ENCODE assay signal across 8 cellular contexts in genomic region chr22:19880786-19881569, GRCh38. TPM values are rescaled to one million over a fixed set of nuclear protein-coding genes. Genes with fewer than 3 reads are reported as not detected.
DNase-seq lines count a peak whose midpoint lies in the region; ATAC-seq and TF ChIP-seq lines count a peak whose summit lies in the region.

No MANE protein-coding gene starts in this region.

- H3K36me3 Mint-ChIP-seq in progenitor cell of endocrine pancreas (ENCODE audit: insufficient read depth) = no peaks in the 10 kb centered on the region

- H3K27me3 Mint-ChIP-seq in progenitor cell of endocrine pancreas = peaks cover 23% of the 10 kb centered on the region

- peaks cover 14% of the 10 kb centered on the region for H3K4me1 Mint-ChIP-seq in progenitor cell of endocrine pancreas (ENCODE audit: low read depth)

- peak overlapping the region; percentile 60 for H3K27ac Mint-ChIP-seq in progenitor cell of endocrine pancreas

- no peak for TF ChIP-seq CTCF in progenitor cell of endocrine pancreas (IDR thresholded peaks at IDR 0.05; ENCODE audit: unreplicated experiment)

- peak; percentile 94 for DNase-seq in GM04504 (ENCODE audit: low read depth)
- DNase-seq in Right ventricle myocardium inferior (ENCODE audit: missing footprints) = peak; percentile 67
- peak; percentile 35 for DNase-seq in progenitor cell of endocrine pancreas (ENCODE audit: low spot score, unreplicated experiment)
- DNase-seq in NOMO-1 treated with dmso at 0.1 percent for 144 hours (lab: John Stamatoyannopoulos, UW; ENCODE audit: unreplicated experiment) = no peak
- no peak for DNase-seq in activated gamma-delta T cell (lab: John Stamatoyannopoulos, UW)
- no peak for DNase-seq in stimulated activated naive CD8-positive, alpha-beta T cell treated with anti-CD3 and anti-CD28 coated beads, Interleukin-15, Interleukin-2, amounts not matched to agents 100 U/mL and 50 U/mL, for 24 hours

- intact Hi-C loops in Right ventricle myocardium inferior (cut with DNase I) = loop anchor here (2.0 kb wide), 1 partner anchor 26 kb away; the partner anchor contains the start of genes GNB1L and RTL10

- H3K9me3 Mint-ChIP-seq in progenitor cell of endocrine pancreas (ENCODE audit: low read depth) = no peaks in the 10 kb centered on the region

- H3K4me3 Mint-ChIP-seq in progenitor cell of endocrine pancreas (ENCODE audit: low read depth) = no peak overlapping the region

- peak; percentile 92 for ATAC-seq in SK-N-SH treated with all-trans-retinoic acid at 6 μM for 48 hours
- ATAC-seq in Right ventricle myocardium inferior = no peak
- no peak for ATAC-seq in HG02763 (IDR thresholded peaks at IDR 0.05; ENCODE audit: unreplicated experiment)
- ATAC-seq in stimulated activated naive CD8-positive, alpha-beta T cell treated with anti-CD3 and anti-CD28 coated beads, Interleukin-15, Interleukin-2, amounts not matched to agents 100 U/mL and 50 U/mL, for 24 hours = no peak

TF ChIP-seq in SK-N-SH treated with all-trans-retinoic acid at 6 μM for 48 hours, 23 proteins besides CTCF, POLR2A, EP300 and RAD21:
- TF ChIP-seq ISL1 (CRISPR knock-in tag; IDR thresholded peaks at IDR 0.05) = peak; percentile 33; the same call in 1 of the 2 replicates
- TF ChIP-seq ZNF70 (CRISPR knock-in tag; IDR thresholded peaks at IDR 0.05) = no peak
- TF ChIP-seq PATZ1 (CRISPR knock-in tag; IDR thresholded peaks at IDR 0.05; ENCODE audit: borderline replicate concordance) = peak; percentile 62; the same call in 1 of the 2 replicates
- TF ChIP-seq POU6F1 (CRISPR knock-in tag; IDR thresholded peaks at IDR 0.05; ENCODE audit: borderline replicate concordance, low read depth) = no peak

RNA-seq across cellular contexts. Expression of gene GNB1L, which starts 26.3 kb away (rescaled TPM):
- total RNA-seq in Right ventricle myocardium inferior = 1.9 TPM
- 9.0 and 9.9 TPM in 2 replicates for total RNA-seq in progenitor cell of endocrine pancreas

RNA-seq across cellular contexts. Expression of gene RTL10, which starts 26.3 kb away (rescaled TPM):
- total RNA-seq in Right ventricle myocardium inferior (8.5 TPM), progenitor cell of endocrine pancreas (27.2 and 27.4 TPM in 2 replicates)

Comparison
In these comparisons a context has a peak if more than half of its experiments do, and no peak if none do; other contexts are left out.
1. DNase-seq: peak in GM04504 (single experiment), Right ventricle myocardium inferior (single experiment) and progenitor cell of endocrine pancreas (single experiment); none in NOMO-1 treated with dmso at 0.1 percent for 144 hours (single experiment), activated gamma-delta T cell (single experiment) and stimulated activated naive CD8-positive, alpha-beta T cell treated with anti-CD3 and anti-CD28 coated beads, Interleukin-15, Interleukin-2, amounts not matched to agents 100 U/mL and 50 U/mL, for 24 hours (single experiment).